ENCODE assay signal across 24 cellular contexts in genomic region chr7:102096706-102097427, GRCh38.
DNase-seq lines count a peak whose midpoint lies in the region; ATAC-seq and TF ChIP-seq lines count a peak whose summit lies in the region.
"Had no signal": no experiment of that assay in that cellular context is flagged by ENCODE, and none has a peak within 500 bp of the region (broad histone marks: within the 10 kb centered on the region; RNA-seq: fewer than 3 reads in every experiment).

No MANE protein-coding gene starts in this region.

- peak overlapping the region; percentile 68 for H2BK12ac ChIP-seq in trophoblast cell (ENCODE audit: low read length)

- intact Hi-C loops in esophagus muscularis mucosa (cut with DNase I), result no loop called here

- H3K9ac ChIP-seq in BLaER1, result no peak overlapping the region
- H3K9ac ChIP-seq in HUES64 (ENCODE audit: low read depth, low read length), result no peak overlapping the region
- H3K9ac ChIP-seq in trophoblast cell (ENCODE audit: low read length), result no peak overlapping the region
- H3K9ac ChIP-seq: SK-N-SH had no signal

- H3K79me1 ChIP-seq in trophoblast cell (ENCODE audit: low read length), result peaks cover 16% of the 10 kb centered on the region

- peaks cover 11% of the 10 kb centered on the region for H3K4me1 ChIP-seq in BLaER1
- H3K4me1 ChIP-seq in HUES64 (ENCODE audit: insufficient read depth, low read length), result peaks cover 20% of the 10 kb centered on the region
- peaks cover 0 to 12% (median 0%) of the 10 kb centered on the region in 4 donors for H3K4me1 ChIP-seq in esophagus muscularis mucosa
- H3K4me1 ChIP-seq in trophoblast cell (ENCODE audit: control insufficient read depth in 1 of 2, insufficient read depth in 2 of 2, low read length in 2 of 2), result peaks cover 19 to 30% of the 10 kb centered on the region in 2 experiments
- H3K4me1 ChIP-seq: ascending aorta had no signal

- no peaks in the 10 kb centered on the region for H3K4me1 Mint-ChIP-seq in activated CD8-positive, alpha-beta T cell treated with anti-CD3 and anti-CD28 coated beads, Interleukin-2, amount 10 ng/mL, durations not matched to agents 7 days and 5 days (ENCODE audit: low read depth)
- H3K4me1 Mint-ChIP-seq: activated CD4-positive, alpha-beta T cell treated with anti-CD3 and anti-CD28 coated beads, Interleukin-2, amount 10 ng/mL, durations not matched to agents 7 days and 5 days had no signal

- peak overlapping the region; percentile 30 for H2AK5ac ChIP-seq in trophoblast cell (ENCODE audit: low read length)

- H3K27me3 ChIP-seq in BLaER1 (no peaks in the 10 kb centered on the region), HUES64 (ENCODE audit: insufficient read depth, low read length) (no peaks in the 10 kb centered on the region), esophagus muscularis mucosa (no peaks in the 10 kb centered on the region), trophoblast cell (ENCODE audit: insufficient read depth, low read length) (no peaks in the 10 kb centered on the region)
- H3K27me3 ChIP-seq: ascending aorta; BLaER1 treated with 17β-estradiol and CSF1 and Interleukin-3, amounts not matched to agents 10 nM and 100 nM; dorsolateral prefrontal cortex; foreskin keratinocyte; sigmoid colon had no signal

- peak overlapping the region; percentile 73 for H3K14ac ChIP-seq in trophoblast cell (ENCODE audit: low read length)

- TF ChIP-seq POLR2A in esophagus muscularis mucosa (IDR thresholded peaks at IDR 0.05; ENCODE audit: low read depth), result no peak

- peak overlapping the region; percentile 37 for H2BK5ac ChIP-seq in trophoblast cell (ENCODE audit: low read depth, low read length, poor library complexity)

- H3K4me3 Mint-ChIP-seq in activated CD8-positive, alpha-beta T cell treated with anti-CD3 and anti-CD28 coated beads, Interleukin-2, amount 10 ng/mL, durations not matched to agents 7 days and 5 days, result no peak overlapping the region
- H3K4me3 Mint-ChIP-seq: activated CD4-positive, alpha-beta T cell treated with anti-CD3 and anti-CD28 coated beads, Interleukin-2, amount 10 ng/mL, durations not matched to agents 7 days and 5 days; activated naive CD8-positive, alpha-beta T cell had no signal

- H4K12ac ChIP-seq in trophoblast cell (ENCODE audit: low read depth, low read length), result no peak overlapping the region

- peak overlapping the region; percentile 29 for H3K4ac ChIP-seq in trophoblast cell (ENCODE audit: low read depth, low read length)

- H3K27me3 Mint-ChIP-seq in activated CD8-positive, alpha-beta T cell treated with anti-CD3 and anti-CD28 coated beads, Interleukin-2, amount 10 ng/mL, durations not matched to agents 7 days and 5 days (ENCODE audit: low read depth), result no peaks in the 10 kb centered on the region
- H3K27me3 Mint-ChIP-seq: activated CD4-positive, alpha-beta T cell treated with anti-CD3 and anti-CD28 coated beads, Interleukin-2, amount 10 ng/mL, durations not matched to agents 7 days and 5 days; activated naive CD8-positive, alpha-beta T cell had no signal

- no peaks in the 10 kb centered on the region for H3K9me3 Mint-ChIP-seq in activated CD8-positive, alpha-beta T cell treated with anti-CD3 and anti-CD28 coated beads, Interleukin-2, amount 10 ng/mL, durations not matched to agents 7 days and 5 days (ENCODE audit: insufficient read depth)
- H3K9me3 Mint-ChIP-seq: activated CD4-positive, alpha-beta T cell treated with anti-CD3 and anti-CD28 coated beads, Interleukin-2, amount 10 ng/mL, durations not matched to agents 7 days and 5 days had no signal

- no peak overlapping the region for H2AFZ ChIP-seq in trophoblast cell (ENCODE audit: insufficient read depth, low read length, poor library complexity)

- peaks cover 79% of the 10 kb centered on the region for H3K36me3 ChIP-seq in BLaER1
- H3K36me3 ChIP-seq in HUES64 (ENCODE audit: insufficient read depth, low read length), result peaks cover 11% of the 10 kb centered on the region
- peaks cover 6 to 44% (median 30%) of the 10 kb centered on the region in 4 donors for H3K36me3 ChIP-seq in esophagus muscularis mucosa
- peaks cover under 1% of the 10 kb centered on the region in 2 experiments for H3K36me3 ChIP-seq in trophoblast cell (ENCODE audit: control insufficient read depth in 1 of 2, insufficient read depth in 2 of 2, low read length in 2 of 2)

- peak overlapping the region; percentile 56 for H2BK120ac ChIP-seq in trophoblast cell (ENCODE audit: insufficient read depth, low read length, poor library complexity)

- H3K9me3 ChIP-seq in BLaER1 (no peaks in the 10 kb centered on the region), HUES64 (ENCODE audit: insufficient read depth, low read depth, low read length) (no peaks in the 10 kb centered on the region), esophagus muscularis mucosa (no peaks in the 10 kb centered on the region), trophoblast cell (ENCODE audit: insufficient read depth, low read depth, low read length) (no peaks in the 10 kb centered on the region)
- H3K9me3 ChIP-seq: ascending aorta; BLaER1 treated with 17β-estradiol and CSF1 and Interleukin-3, amounts not matched to agents 10 nM and 100 nM; HAP-1; sigmoid colon; SK-N-SH had no signal

- no peaks in the 10 kb centered on the region for H3K79me2 ChIP-seq in trophoblast cell (ENCODE audit: control insufficient read depth, insufficient read depth, low read length, poor library complexity)

- H4K8ac ChIP-seq in trophoblast cell (ENCODE audit: low read depth, low read length), result peak overlapping the region; percentile 63

- peak overlapping the region; percentile 82 for H4K91ac ChIP-seq in trophoblast cell (ENCODE audit: low read depth, low read length)

- peak; percentile 57 for DNase-seq in esophagus muscularis mucosa (ENCODE audit: extremely low spot score)
- DNase-seq in trophoblast cell, result peak in 1 of 2 donors; percentile 56
- no peak for DNase-seq in activated CD8-positive, alpha-beta T cell treated with anti-CD3 and anti-CD28 coated beads, Interleukin-2, amount 10 ng/mL, durations not matched to agents 7 days and 5 days
- DNase-seq in activated gamma-delta T cell treated with Interleukin-2 at 50 U/mL for 16 hours, result no peak
- DNase-seq in T-helper 9 cell, result no peak
- DNase-seq: activated CD4-positive, alpha-beta T cell treated with anti-CD3 and anti-CD28 coated beads, Interleukin-2, amount 10 ng/mL, durations not matched to agents 7 days and 5 days; activated CD8-positive, alpha-beta memory T cell treated with anti-CD3 and anti-CD28 coated beads, Interleukin-2, amount 50 U/mL, for 4 hours; erythroblast; foreskin keratinocyte; left ventricle myocardium superior; NCI-H1048; NCI-H1930; sigmoid colon; T-helper 2 cell had no signal

- no peak overlapping the region for H3K23ac ChIP-seq in trophoblast cell (ENCODE audit: low read length)

- WGBS in HUES64, result 89% methylated on average over 19 of the region's 19 CpGs
- WGBS in esophagus muscularis mucosa, result 91% methylated on average over 19 of the region's 19 CpGs
- no CpG with 5 or more reads among the region's 19 CpGs for WGBS in trophoblast cell (ENCODE audit: extremely low coverage, insufficient coverage, insufficient read length)

- H3K36me3 Mint-ChIP-seq in activated CD8-positive, alpha-beta T cell treated with anti-CD3 and anti-CD28 coated beads, Interleukin-2, amount 10 ng/mL, durations not matched to agents 7 days and 5 days (ENCODE audit: low read depth), result no peaks in the 10 kb centered on the region

- POLR2A ChIA-PET in activated CD8-positive, alpha-beta T cell treated with anti-CD3 and anti-CD28 coated beads, Interleukin-2, amount 10 ng/mL, durations not matched to agents 7 days and 5 days (lab: Charles Lee), result no interaction called here

- no peak overlapping the region for H3K4me3 ChIP-seq in BLaER1
- no peak overlapping the region for H3K4me3 ChIP-seq in HUES64 (ENCODE audit: low read length)
- H3K4me3 ChIP-seq in esophagus muscularis mucosa, result no peak overlapping the region
- no peak overlapping the region for H3K4me3 ChIP-seq in trophoblast cell (ENCODE audit: low read depth, low read length)
- H3K4me3 ChIP-seq: ascending aorta; BLaER1 treated with 17β-estradiol and CSF1 and Interleukin-3, amounts not matched to agents 10 nM and 100 nM; dorsolateral prefrontal cortex; HAP-1; sigmoid colon had no signal

- H3K18ac ChIP-seq in trophoblast cell (ENCODE audit: low read length), result peak overlapping the region; percentile 21

- no peak for TF ChIP-seq EP300 in esophagus muscularis mucosa (IDR thresholded peaks at IDR 0.05)

- peak overlapping the region; percentile 30; the same call in 1 of the 2 replicates for H3K4me2 ChIP-seq in BLaER1
- H3K4me2 ChIP-seq in trophoblast cell (ENCODE audit: low read length), result no peak overlapping the region
- H3K4me2 ChIP-seq: SK-N-SH had no signal

- ATAC-seq in GM19023 (IDR thresholded peaks at IDR 0.05; ENCODE audit: unreplicated experiment), result no peak
- ATAC-seq in activated CD8-positive, alpha-beta T cell treated with anti-CD3 and anti-CD28 coated beads, Interleukin-2, amount 10 ng/mL, durations not matched to agents 7 days and 5 days, result no peak
- ATAC-seq: foreskin keratinocyte, left ventricle myocardium superior had no signal

- TF ChIP-seq CTCF in esophagus muscularis mucosa (IDR thresholded peaks at IDR 0.05), result no peak

- no peak overlapping the region for H3K27ac Mint-ChIP-seq in activated CD8-positive, alpha-beta T cell treated with anti-CD3 and anti-CD28 coated beads, Interleukin-2, amount 10 ng/mL, durations not matched to agents 7 days and 5 days
- H3K27ac Mint-ChIP-seq: activated CD4-positive, alpha-beta T cell treated with anti-CD3 and anti-CD28 coated beads, Interleukin-2, amount 10 ng/mL, durations not matched to agents 7 days and 5 days; activated naive CD8-positive, alpha-beta T cell had no signal

- H3K27ac ChIP-seq in BLaER1 (peak overlapping the region; percentile 44; the same call in 1 of the 2 replicates), HUES64 (ENCODE audit: low read depth, low read length) (peak overlapping the region; percentile 59; the same call in 1 of the 2 replicates), esophagus muscularis mucosa (replicated peaks in 1 of 4) (no peak overlapping the region), trophoblast cell (ENCODE audit: low read depth, low read length) (peak overlapping the region; percentile 83)
- H3K27ac ChIP-seq: ascending aorta; BLaER1 treated with 17β-estradiol and CSF1 and Interleukin-3, amounts not matched to agents 10 nM and 100 nM; dorsolateral prefrontal cortex; foreskin keratinocyte; sigmoid colon; VCaP had no signal

- CTCF ChIA-PET in activated CD8-positive, alpha-beta T cell treated with anti-CD3 and anti-CD28 coated beads, Interleukin-2, amount 10 ng/mL, durations not matched to agents 7 days and 5 days (lab: Charles Lee), result no interaction called here

- H4K20me1 ChIP-seq in BLaER1, result peaks cover 62% of the 10 kb centered on the region

Comparison
In these comparisons a context has a peak if more than half of its experiments do, and no peak if none do; other contexts are left out.
1. H3K27ac ChIP-seq: peak in BLaER1 (single experiment), HUES64 (single experiment) and trophoblast cell (single experiment); none in esophagus muscularis mucosa (0 of 4).